In genomic region chr3:170007031-170007663, GRCh38 we compare ENCODE assay signal across 9 cellular contexts. TPM values are rescaled to one million over a fixed set of nuclear protein-coding genes. Genes with fewer than 3 reads are reported as not detected.
DNase-seq lines count a peak whose midpoint lies in the region; ATAC-seq and TF ChIP-seq lines count a peak whose summit lies in the region.
"Had no signal": no experiment of that assay in that cellular context is flagged by ENCODE, and none has a peak within 500 bp of the region (broad histone marks: within the 10 kb centered on the region; RNA-seq: fewer than 3 reads in every experiment).

No MANE protein-coding gene starts in this region.

- H3K27ac Mint-ChIP-seq in activated CD8-positive, alpha-beta memory T cell treated with anti-CD3 and anti-CD28 coated beads, Interleukin-2, amount 10 ng/mL, durations not matched to agents 7 days and 5 days: peak overlapping the region; percentile 77

- peak; percentile 91 for ATAC-seq in activated CD8-positive, alpha-beta memory T cell treated with anti-CD3 and anti-CD28 coated beads, Interleukin-2, amount 10 ng/mL, durations not matched to agents 7 days and 5 days
- ATAC-seq in HG02642 (IDR thresholded peaks at IDR 0.05; ENCODE audit: poor library complexity, unreplicated experiment): peak; percentile 87

- no peaks in the 10 kb centered on the region for H3K9me3 Mint-ChIP-seq in activated CD8-positive, alpha-beta memory T cell treated with anti-CD3 and anti-CD28 coated beads, Interleukin-2, amount 10 ng/mL, durations not matched to agents 7 days and 5 days (ENCODE audit: low read depth)
- H3K9me3 Mint-ChIP-seq: CD8-positive, alpha-beta memory T cell had no signal

- TF ChIP-seq CTCF in astrocyte of the spinal cord (IDR thresholded peaks at IDR 0.05; ENCODE audit: low read depth, low read length): no peak

- peaks cover 3% of the 10 kb centered on the region for H3K36me3 Mint-ChIP-seq in activated CD8-positive, alpha-beta memory T cell treated with anti-CD3 and anti-CD28 coated beads, Interleukin-2, amount 10 ng/mL, durations not matched to agents 7 days and 5 days
- H3K36me3 Mint-ChIP-seq: CD8-positive, alpha-beta memory T cell had no signal

- peaks cover 27% of the 10 kb centered on the region for H3K4me1 Mint-ChIP-seq in activated CD8-positive, alpha-beta memory T cell treated with anti-CD3 and anti-CD28 coated beads, Interleukin-2, amount 10 ng/mL, durations not matched to agents 7 days and 5 days

- CTCF ChIA-PET in activated CD8-positive, alpha-beta memory T cell treated with anti-CD3 and anti-CD28 coated beads, Interleukin-2, amount 10 ng/mL, durations not matched to agents 7 days and 5 days (lab: Charles Lee): interaction anchor here (0.9 to 1.3 kb wide), 3 partner anchors 41 to 103 kb away, joined by 3 read pairs; partner anchors contain the start of gene SEC62

- H3K4me3 ChIP-seq in astrocyte of the spinal cord (ENCODE audit: low read depth, low read length): no peak overlapping the region

- H3K4me3 Mint-ChIP-seq in activated CD8-positive, alpha-beta memory T cell treated with anti-CD3 and anti-CD28 coated beads, Interleukin-2, amount 10 ng/mL, durations not matched to agents 7 days and 5 days: peak overlapping the region; percentile 25

- peaks cover 4% of the 10 kb centered on the region for H3K27me3 Mint-ChIP-seq in activated CD8-positive, alpha-beta memory T cell treated with anti-CD3 and anti-CD28 coated beads, Interleukin-2, amount 10 ng/mL, durations not matched to agents 7 days and 5 days

- in situ Hi-C loops in astrocyte of the spinal cord (cut with HindIII; ENCODE audit: low sequenced_read_pairs): no loop called here

- DNase-seq in activated CD8-positive, alpha-beta memory T cell treated with anti-CD3 and anti-CD28 coated beads, Interleukin-2, amount 10 ng/mL, durations not matched to agents 7 days and 5 days: peak; percentile 71
- DNase-seq in activated CD8-positive, alpha-beta memory T cell treated with anti-CD3 and anti-CD28 coated beads, Interleukin-2, amount 50 U/mL, for 4 hours: no peak
- DNase-seq in NOMO-1 treated with DMSO at 0.1 percent for 48 hours (lab: John Stamatoyannopoulos, UW; ENCODE audit: unreplicated experiment) (peak; percentile 98), astrocyte of the spinal cord (ENCODE audit: low read depth, low spot score) (peak; percentile 45), inferior parietal cortex (ENCODE audit: extremely low spot score) (no peak), NCI-H1694 treated with DMSO at 0.1 percent for 48 hours (lab: John Stamatoyannopoulos, UW) (no peak)
- peak in 2 of 3 experiments; percentile 0 to 3 for DNase-seq in stimulated activated CD4-positive, alpha-beta T cell treated with anti-CD3 and anti-CD28 coated beads, TNF-alpha, amount 100 ng/mL, for 4 hours (ENCODE audit: low read depth in 3 of 3)

RNA-seq across cellular contexts. Expression of gene GPR160, which starts 30.6 kb away (rescaled TPM):
- 1 to 10 TPM; 3.6 to 6.4 TPM for total RNA-seq in activated CD8-positive, alpha-beta memory T cell treated with anti-CD3 and anti-CD28 coated beads, Interleukin-2, amount 10 ng/mL, durations not matched to agents 7 days and 5 days

RNA-seq across cellular contexts. Expression of gene SEC62, which starts 40.5 kb away (rescaled TPM):
- 10 to 100 TPM; 36.0 to 47.7 TPM for total RNA-seq in activated CD8-positive, alpha-beta memory T cell treated with anti-CD3 and anti-CD28 coated beads, Interleukin-2, amount 10 ng/mL, durations not matched to agents 7 days and 5 days

Comparison
In these comparisons a context has a peak if more than half of its experiments do, and no peak if none do; other contexts are left out.
1. DNase-seq: peak in activated CD8-positive, alpha-beta memory T cell treated with anti-CD3 and anti-CD28 coated beads, Interleukin-2, amount 10 ng/mL, durations not matched to agents 7 days and 5 days (single experiment), NOMO-1 treated with DMSO at 0.1 percent for 48 hours (single experiment), astrocyte of the spinal cord (single experiment) and stimulated activated CD4-positive, alpha-beta T cell treated with anti-CD3 and anti-CD28 coated beads, TNF-alpha, amount 100 ng/mL, for 4 hours (2 of 3); none in activated CD8-positive, alpha-beta memory T cell treated with anti-CD3 and anti-CD28 coated beads, Interleukin-2, amount 50 U/mL, for 4 hours (single experiment), inferior parietal cortex (single experiment) and NCI-H1694 treated with DMSO at 0.1 percent for 48 hours (single experiment).